1 cellular context compared by ENCODE assay signal in the genomic region with DNA sequence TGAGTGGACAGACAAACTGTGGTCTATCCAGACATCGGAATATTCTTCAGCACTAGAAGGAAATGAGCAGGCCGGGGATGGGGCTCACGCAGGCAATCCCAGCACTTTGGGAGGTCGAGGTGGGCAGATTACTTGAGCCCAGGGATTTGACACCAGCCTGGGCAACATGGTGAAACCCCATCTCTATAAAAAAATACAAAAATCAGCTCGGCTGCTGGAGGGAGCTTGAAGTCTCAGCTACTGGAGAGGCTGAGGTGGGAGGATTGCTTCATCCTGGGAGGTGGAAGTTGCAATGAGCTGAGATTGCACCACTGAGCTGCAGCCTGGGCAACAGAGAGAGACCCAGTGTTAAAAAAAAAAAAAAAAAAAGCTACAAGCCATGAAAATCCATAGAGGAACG.
TF ChIP-seq lines count a peak whose summit lies in the region.

No MANE protein-coding gene starts in this region.

TF ChIP-seq in H1, 55 proteins besides CTCF, POLR2A, EP300 and RAD21:
- TF ChIP-seq CEBPB (IDR thresholded peaks at IDR 0.05; ENCODE audit: low read depth, low read length) (peak; percentile 34; the same call in 1 of the 2 replicates), TAF1 (IDR thresholded peaks at IDR 0.05; ENCODE audit: low read depth, low read length) (no peak)
